In genomic region chr19:55549500-55550320, GRCh38 we compare ENCODE assay signal across 1 cellular context.
TF ChIP-seq lines count a peak whose summit lies in the region.

No MANE protein-coding gene starts in this region.

TF ChIP-seq in HEK293, 187 proteins besides CTCF, POLR2A, EP300 and RAD21 (continued from another document):
- TF ChIP-seq ZNF148 (tag by site-specific recombination; IDR thresholded peaks at IDR 0.05; ENCODE audit: borderline replicate concordance) (no peak), ZNF626 (tag by site-specific recombination; IDR thresholded peaks at IDR 0.05) (no peak), ZNF555 (tag by site-specific recombination; conservative IDR thresholded peaks at IDR 0.05) (no peak), ZNF529 (tag by site-specific recombination; IDR thresholded peaks at IDR 0.05; ENCODE audit: insufficient replicate concordance) (no peak), ZIC2 (tag by site-specific recombination; IDR thresholded peaks at IDR 0.05) (peak; percentile 40; the same call in 1 of the 2 replicates), ZNF274 (IDR thresholded peaks at IDR 0.05; ENCODE audit: low read length) (no peak), ZNF274 (tag by site-specific recombination; IDR thresholded peaks at IDR 0.05; ENCODE audit: borderline replicate concordance) (no peak), ZNF561 (tag by site-specific recombination; IDR thresholded peaks at IDR 0.05; ENCODE audit: borderline replicate concordance) (no peak), ZNF302 (tag by site-specific recombination; IDR thresholded peaks at IDR 0.05; ENCODE audit: low read depth) (no peak), ZBTB17 (tag by site-specific recombination; IDR thresholded peaks at IDR 0.05) (peak; percentile 42; the same call in 1 of the 2 replicates), ZNF585B (tag by site-specific recombination; IDR thresholded peaks at IDR 0.05) (no peak), ZSCAN18 (tag by site-specific recombination; IDR thresholded peaks at IDR 0.05) (no peak), TCF7L2 (IDR thresholded peaks at IDR 0.05; ENCODE audit: borderline replicate concordance, low read depth, low read length) (no peak), ZFP69B (tag by site-specific recombination; IDR thresholded peaks at IDR 0.05) (no peak), ZNF664 (tag by site-specific recombination; IDR thresholded peaks at IDR 0.05) (peak; percentile 13; the same call in 1 of the 2 replicates), ZSCAN4 (tag by site-specific recombination; IDR thresholded peaks at IDR 0.05) (no peak), SP7 (tag by site-specific recombination; IDR thresholded peaks at IDR 0.05) (peak; percentile 33; the same call in 1 of the 2 replicates), ZNF26 (tag by site-specific recombination; IDR thresholded peaks at IDR 0.05) (no peak), ZNF18 (tag by site-specific recombination; IDR thresholded peaks at IDR 0.05) (no peak)
- TF ChIP-seq, protein P1, sequence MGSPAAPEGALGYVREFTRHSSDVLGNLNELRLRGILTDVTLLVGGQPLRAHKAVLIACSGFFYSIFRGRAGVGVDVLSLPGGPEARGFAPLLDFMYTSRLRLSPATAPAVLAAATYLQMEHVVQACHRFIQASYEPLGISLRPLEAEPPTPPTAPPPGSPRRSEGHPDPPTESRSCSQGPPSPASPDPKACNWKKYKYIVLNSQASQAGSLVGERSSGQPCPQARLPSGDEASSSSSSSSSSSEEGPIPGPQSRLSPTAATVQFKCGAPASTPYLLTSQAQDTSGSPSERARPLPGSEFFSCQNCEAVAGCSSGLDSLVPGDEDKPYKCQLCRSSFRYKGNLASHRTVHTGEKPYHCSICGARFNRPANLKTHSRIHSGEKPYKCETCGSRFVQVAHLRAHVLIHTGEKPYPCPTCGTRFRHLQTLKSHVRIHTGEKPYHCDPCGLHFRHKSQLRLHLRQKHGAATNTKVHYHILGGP (tag by site-specific recombination; IDR thresholded peaks at IDR 0.05) = no peak
- TF ChIP-seq, protein P2, sequence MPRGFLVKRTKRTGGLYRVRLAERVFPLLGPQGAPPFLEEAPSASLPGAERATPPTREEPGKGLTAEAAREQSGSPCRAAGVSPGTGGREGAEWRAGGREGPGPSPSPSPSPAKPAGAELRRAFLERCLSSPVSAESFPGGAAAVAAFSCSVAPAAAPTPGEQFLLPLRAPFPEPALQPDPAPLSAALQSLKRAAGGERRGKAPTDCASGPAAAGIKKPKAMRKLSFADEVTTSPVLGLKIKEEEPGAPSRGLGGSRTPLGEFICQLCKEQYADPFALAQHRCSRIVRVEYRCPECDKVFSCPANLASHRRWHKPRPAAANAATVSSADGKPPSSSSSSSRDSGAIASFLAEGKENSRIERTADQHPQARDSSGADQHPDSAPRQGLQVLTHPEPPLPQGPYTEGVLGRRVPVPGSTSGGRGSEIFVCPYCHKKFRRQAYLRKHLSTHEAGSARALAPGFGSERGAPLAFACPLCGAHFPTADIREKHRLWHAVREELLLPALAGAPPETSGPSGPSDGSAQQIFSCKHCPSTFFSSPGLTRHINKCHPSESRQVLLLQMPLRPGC (tag by site-specific recombination; IDR thresholded peaks at IDR 0.05) = no peak
TF ChIP-seq in HEK293: peak in this region for 14.
